ENCODE assay signal across 8 cellular contexts in genomic region chr18:26657618-26658581, GRCh38.
A peak's percentile ranks its signal among the peaks of the same experiment; 100 is the strongest.
DNase-seq lines count a peak whose midpoint lies in the region; ATAC-seq and TF ChIP-seq lines count a peak whose summit lies in the region.

No MANE protein-coding gene starts in this region.

- peaks cover 7% of the 10 kb centered on the region for H3K36me3 Mint-ChIP-seq in activated CD4-positive, alpha-beta memory T cell treated with anti-CD3 and anti-CD28 coated beads, Interleukin-2, amount 10 ng/mL, durations not matched to agents 7 days and 5 days (ENCODE audit: low read depth)

- H3K36me3 ChIP-seq in kidney epithelial cell (ENCODE audit: control insufficient read depth, insufficient read depth, low read length): no peaks in the 10 kb centered on the region

- H3K4me3 Mint-ChIP-seq in activated CD4-positive, alpha-beta memory T cell treated with anti-CD3 and anti-CD28 coated beads, Interleukin-2, amount 10 ng/mL, durations not matched to agents 7 days and 5 days: peak overlapping the region; percentile 70

- H3K27me3 Mint-ChIP-seq in activated CD4-positive, alpha-beta memory T cell treated with anti-CD3 and anti-CD28 coated beads, Interleukin-2, amount 10 ng/mL, durations not matched to agents 7 days and 5 days: peaks cover 64% of the 10 kb centered on the region

- DNase-seq in NCI-H748 (lab: John Stamatoyannopoulos, UW; ENCODE audit: unreplicated experiment) (peak; percentile 47), NCI-H748 treated with DMSO at 0.1 percent for 48 hours (lab: John Stamatoyannopoulos, UW) (no peak), kidney epithelial cell (ENCODE audit: low read depth) (no peak), superior temporal gyrus (ENCODE audit: extremely low spot score) (peak; percentile 60), D341Med (ENCODE audit: low spot score) (no peak), iPS-NIHi7 (ENCODE audit: extremely low spot score) (no peak)
- DNase-seq in activated CD4-positive, alpha-beta memory T cell treated with anti-CD3 and anti-CD28 coated beads, Interleukin-2, amount 10 ng/mL, durations not matched to agents 7 days and 5 days: no peak

- H3K4me1 Mint-ChIP-seq in activated CD4-positive, alpha-beta memory T cell treated with anti-CD3 and anti-CD28 coated beads, Interleukin-2, amount 10 ng/mL, durations not matched to agents 7 days and 5 days: peaks cover 13% of the 10 kb centered on the region

- CTCF ChIA-PET in activated CD4-positive, alpha-beta memory T cell treated with anti-CD3 and anti-CD28 coated beads, Interleukin-2, amount 10 ng/mL, durations not matched to agents 7 days and 5 days (lab: Charles Lee): no interaction called here

- H3K27ac Mint-ChIP-seq in activated CD4-positive, alpha-beta memory T cell treated with anti-CD3 and anti-CD28 coated beads, Interleukin-2, amount 10 ng/mL, durations not matched to agents 7 days and 5 days: peak overlapping the region; percentile 7

- no peaks in the 10 kb centered on the region for H3K9me3 Mint-ChIP-seq in activated CD4-positive, alpha-beta memory T cell treated with anti-CD3 and anti-CD28 coated beads, Interleukin-2, amount 10 ng/mL, durations not matched to agents 7 days and 5 days

- no peak for ATAC-seq in GM21737 (IDR thresholded peaks at IDR 0.05; ENCODE audit: unreplicated experiment)

- H3K27me3 ChIP-seq in kidney epithelial cell (ENCODE audit: control insufficient read depth, insufficient read depth, low read length): peaks cover 6% of the 10 kb centered on the region

- peak overlapping the region; percentile 82 for H3K4me3 ChIP-seq in kidney epithelial cell (ENCODE audit: low read depth, low read length)

- POLR2A ChIA-PET in activated CD4-positive, alpha-beta memory T cell treated with anti-CD3 and anti-CD28 coated beads, Interleukin-2, amount 10 ng/mL, durations not matched to agents 7 days and 5 days (lab: Charles Lee): no interaction called here

- TF ChIP-seq CTCF in kidney epithelial cell (IDR thresholded peaks at IDR 0.05; ENCODE audit: insufficient read depth, low read length, poor library complexity, severe bottlenecking): no peak

Comparison
In these comparisons a context has a peak if more than half of its experiments do, and no peak if none do; other contexts are left out.
1. DNase-seq: peak in NCI-H748 (single experiment) and superior temporal gyrus (single experiment); none in NCI-H748 treated with DMSO at 0.1 percent for 48 hours (single experiment), activated CD4-positive, alpha-beta memory T cell treated with anti-CD3 and anti-CD28 coated beads, Interleukin-2, amount 10 ng/mL, durations not matched to agents 7 days and 5 days (single experiment), kidney epithelial cell (single experiment), D341Med (single experiment) and iPS-NIHi7 (single experiment).